ENCODE assay signal across 27 cellular contexts in genomic region chr15:76376029-76376428, GRCh38. TPM values are rescaled to one million over a fixed set of nuclear protein-coding genes. Genes with fewer than 3 reads are reported as not detected.
DNase-seq lines count a peak whose midpoint lies in the region; ATAC-seq and TF ChIP-seq lines count a peak whose summit lies in the region.
"Had no signal": no experiment of that assay in that cellular context is flagged by ENCODE, and none has a peak within 500 bp of the region (broad histone marks: within the 10 kb centered on the region; RNA-seq: fewer than 3 reads in every experiment).

No MANE protein-coding gene starts in this region.

- H3K36me3 ChIP-seq in GM23338 (ENCODE audit: insufficient read depth) (no peaks in the 10 kb centered on the region), mesendoderm (ENCODE audit: control insufficient read depth, insufficient read depth, low read length) (no peaks in the 10 kb centered on the region), MM.1S (replicated peaks; ENCODE audit: insufficient read depth, low read length) (no peaks in the 10 kb centered on the region)
- H3K36me3 ChIP-seq: right lobe of liver, SJCRH30 had no signal

- no peak overlapping the region for H3K4me3 ChIP-seq in GM23338
- H3K4me3 ChIP-seq in mesendoderm (ENCODE audit: low read length): no peak overlapping the region
- no peak overlapping the region for H3K4me3 ChIP-seq in MM.1S (ENCODE audit: low read length)
- H3K4me3 ChIP-seq: right lobe of liver, SJCRH30, spleen, tibial nerve had no signal

- H3K23ac ChIP-seq in mesendoderm (ENCODE audit: low read length): no peak overlapping the region

- no peak; the same call in 1 of the 2 replicates for TF ChIP-seq RAD21 in Ishikawa (IDR thresholded peaks at IDR 0.05; ENCODE audit: low read depth)

- no peak overlapping the region for H3K4me3 Mint-ChIP-seq in GM23338
- H3K4me3 Mint-ChIP-seq in CD4-positive, alpha-beta T cell: no peak overlapping the region
- H3K4me3 Mint-ChIP-seq: activated naive CD4-positive, alpha-beta T cell treated with anti-CD3 and anti-CD28 coated beads, Interleukin-2, amount 50 U/mL, for 24 hours; CD8-positive, alpha-beta T cell had no signal

- H2BK5ac ChIP-seq in mesendoderm (ENCODE audit: low read length): no peak overlapping the region

- H3K79me2 ChIP-seq in GM23338 (replicated peaks; ENCODE audit: insufficient read depth): no peaks in the 10 kb centered on the region
- H3K79me2 ChIP-seq in mesendoderm (ENCODE audit: control insufficient read depth, insufficient read depth, low read length): no peaks in the 10 kb centered on the region
- no peaks in the 10 kb centered on the region for H3K79me2 ChIP-seq in MM.1S (ENCODE audit: low read length)

- no peak overlapping the region for H2BK15ac ChIP-seq in mesendoderm (replicated peaks; ENCODE audit: low read depth)

- H3K9me3 Mint-ChIP-seq in GM23338: no peaks in the 10 kb centered on the region
- H3K9me3 Mint-ChIP-seq in CD4-positive, alpha-beta T cell: no peaks in the 10 kb centered on the region
- H3K9me3 Mint-ChIP-seq: activated naive CD4-positive, alpha-beta T cell treated with anti-CD3 and anti-CD28 coated beads, Interleukin-2, amount 50 U/mL, for 24 hours; CD8-positive, alpha-beta T cell had no signal

- H2BK120ac ChIP-seq in mesendoderm (ENCODE audit: low read depth, low read length): no peak overlapping the region

- no peak overlapping the region for H4K5ac ChIP-seq in mesendoderm (ENCODE audit: low read length)

- no peaks in the 10 kb centered on the region for H3K9me3 ChIP-seq in CD4-positive, alpha-beta T cell (ENCODE audit: control insufficient read depth, low read length)
- H3K9me3 ChIP-seq in MM.1S (replicated peaks; ENCODE audit: insufficient read depth, low read length): no peaks in the 10 kb centered on the region
- H3K9me3 ChIP-seq: neutrophil, right lobe of liver, SJCRH30, spleen, tibial nerve had no signal

- no peak overlapping the region for H3K4me2 ChIP-seq in GM23338
- no peak overlapping the region for H3K4me2 ChIP-seq in mesendoderm (ENCODE audit: low read length)
- H3K4me2 ChIP-seq in MM.1S (ENCODE audit: low read depth, low read length): no peak overlapping the region

- H3K27me3 Mint-ChIP-seq in GM23338 (ENCODE audit: insufficient read depth, low read depth, poor library complexity): no peaks in the 10 kb centered on the region
- no peaks in the 10 kb centered on the region for H3K27me3 Mint-ChIP-seq in CD4-positive, alpha-beta T cell
- H3K27me3 Mint-ChIP-seq: activated naive CD4-positive, alpha-beta T cell treated with anti-CD3 and anti-CD28 coated beads, Interleukin-2, amount 50 U/mL, for 24 hours had no signal

- peak; percentile 41 for DNase-seq in GM23338 (ENCODE audit: low spot score)
- peak; percentile 11 for DNase-seq in iPS DF 4.7 (ENCODE audit: extremely low read depth, low spot score)
- DNase-seq in mesendoderm: peak; percentile 98
- no peak for DNase-seq in CD4-positive, alpha-beta T cell
- no peak for DNase-seq in germinal center (ENCODE audit: low spot score)
- no peak for DNase-seq in MM.1S
- DNase-seq: activated CD4-positive, alpha-beta T cell treated with anti-CD3 and anti-CD28 coated beads for 4 hours; activated CD8-positive, alpha-beta memory T cell treated with anti-CD3 and anti-CD28 coated beads for 24 hours; amniotic stem cell; CD8-positive, alpha-beta T cell; DMS 273 treated with DMSO at 0.1 percent for 48 hours; EL; HCEC 1CT; kidney glomerular epithelial cell; NCI-H1694; NCI-H2171; NCI-H510A; right lobe of liver; SJCRH30; spleen; T-helper 9 cell had no signal

- H3K27ac ChIP-seq in GM23338 (ENCODE audit: low read depth) (no peak overlapping the region), mesendoderm (ENCODE audit: low read depth, low read length) (peak overlapping the region; percentile 11), MM.1S (ENCODE audit: low read length) (no peak overlapping the region)
- H3K27ac ChIP-seq in CD4-positive, alpha-beta T cell (ENCODE audit: low read depth, low read length): no peak overlapping the region
- H3K27ac ChIP-seq: neutrophil, right lobe of liver, SJCRH30, spleen, tibial nerve had no signal

- TF ChIP-seq CTCF in GM23338 (conservative IDR thresholded peaks at IDR 0.05; ENCODE audit: low read depth in 2 of 2) (no peak), MM.1S (IDR thresholded peaks at IDR 0.05; ENCODE audit: low read length) (no peak)
- no peak for TF ChIP-seq CTCF in CD4-positive, alpha-beta T cell (IDR thresholded peaks at IDR 0.05)

- H2AFZ ChIP-seq in GM23338: no peak overlapping the region
- no peak overlapping the region for H2AFZ ChIP-seq in MM.1S (ENCODE audit: low read length)

- TF ChIP-seq EP300 in Ishikawa (IDR thresholded peaks at IDR 0.05; ENCODE audit: borderline replicate concordance): peak; percentile 51; the same call in 1 of the 2 replicates

- intact Hi-C loops in CD4-positive, alpha-beta T cell (cut with DNase I, micrococcal nuclease): no loop called here

- CTCF ChIA-PET in CD4-positive, alpha-beta T cell (lab: Charles Lee): no interaction called here

- no peaks in the 10 kb centered on the region for H3K27me3 ChIP-seq in GM23338 (ENCODE audit: insufficient read depth)
- H3K27me3 ChIP-seq in mesendoderm (ENCODE audit: insufficient read depth, low read length, poor library complexity): no peaks in the 10 kb centered on the region
- no peaks in the 10 kb centered on the region for H3K27me3 ChIP-seq in CD4-positive, alpha-beta T cell (ENCODE audit: control insufficient read depth, insufficient read depth, low read length)
- H3K27me3 ChIP-seq in MM.1S (replicated peaks; ENCODE audit: insufficient read depth, low read length): no peaks in the 10 kb centered on the region
- H3K27me3 ChIP-seq: neutrophil, right lobe of liver, SJCRH30, spleen, tibial nerve had no signal

- POLR2A ChIA-PET in CD4-positive, alpha-beta T cell (lab: Charles Lee): no interaction called here

- no peak overlapping the region for H3K4ac ChIP-seq in mesendoderm (ENCODE audit: low read depth, low read length)

- H3K4me1 ChIP-seq in GM23338 (ENCODE audit: insufficient read depth): no peaks in the 10 kb centered on the region
- peaks cover 3% of the 10 kb centered on the region for H3K4me1 ChIP-seq in mesendoderm (ENCODE audit: control insufficient read depth, low read depth, low read length)
- H3K4me1 ChIP-seq in MM.1S (ENCODE audit: low read length): no peaks in the 10 kb centered on the region
- H3K4me1 ChIP-seq: SJCRH30, tibial nerve had no signal

- H3K4me1 Mint-ChIP-seq in GM23338: peaks cover 6% of the 10 kb centered on the region; the same call in 2 of the 3 replicates
- H3K4me1 Mint-ChIP-seq in CD4-positive, alpha-beta T cell (ENCODE audit: low read depth): no peaks in the 10 kb centered on the region
- H3K4me1 Mint-ChIP-seq: activated naive CD4-positive, alpha-beta T cell treated with anti-CD3 and anti-CD28 coated beads, Interleukin-2, amount 50 U/mL, for 24 hours had no signal

- H3F3A ChIP-seq in GM23338 (replicated peaks; ENCODE audit: low read depth) (no peaks in the 10 kb centered on the region), MM.1S (ENCODE audit: insufficient read depth, low read length) (no peaks in the 10 kb centered on the region)

- H3K9me2 ChIP-seq in GM23338 (ENCODE audit: insufficient read depth) (no peaks in the 10 kb centered on the region), MM.1S (replicated peaks; ENCODE audit: insufficient read depth, low read length) (no peaks in the 10 kb centered on the region)

- H3K9ac ChIP-seq in mesendoderm (ENCODE audit: low read length) (no peak overlapping the region), MM.1S (ENCODE audit: low read length) (no peak overlapping the region)

- no peak overlapping the region for H3K18ac ChIP-seq in mesendoderm (ENCODE audit: low read length)

- no peaks in the 10 kb centered on the region for H3K36me3 Mint-ChIP-seq in GM23338 (ENCODE audit: low read depth)
- H3K36me3 Mint-ChIP-seq in CD4-positive, alpha-beta T cell (ENCODE audit: low read depth): peaks cover 61% of the 10 kb centered on the region

- H3K27ac Mint-ChIP-seq in GM23338: no peak overlapping the region
- no peak overlapping the region for H3K27ac Mint-ChIP-seq in CD4-positive, alpha-beta T cell
- H3K27ac Mint-ChIP-seq: activated naive CD4-positive, alpha-beta T cell treated with anti-CD3 and anti-CD28 coated beads, Interleukin-2, amount 50 U/mL, for 24 hours; CD8-positive, alpha-beta T cell had no signal

- no CpG with 5 or more reads among the region's 3 CpGs for WGBS in mesendoderm (ENCODE audit: extremely low coverage, insufficient coverage, low lambda C conversion rate)

- no peak overlapping the region for H4K8ac ChIP-seq in mesendoderm (ENCODE audit: low read depth, low read length)

- no peaks in the 10 kb centered on the region for H3K79me1 ChIP-seq in mesendoderm (ENCODE audit: low read length)

- H3K56ac ChIP-seq in mesendoderm (ENCODE audit: low read length): no peak overlapping the region

- H2AK5ac ChIP-seq in mesendoderm (ENCODE audit: low read length): no peak overlapping the region

- ATAC-seq in GM23338 (peak; percentile 87), GM21786 (IDR thresholded peaks at IDR 0.05; ENCODE audit: unreplicated experiment) (no peak)
- no peak for ATAC-seq in CD4-positive, alpha-beta T cell (ENCODE audit: poor library complexity)
- ATAC-seq: CD8-positive, alpha-beta T cell had no signal

- H4K20me1 ChIP-seq in GM23338 (replicated peaks; ENCODE audit: insufficient read depth): no peaks in the 10 kb centered on the region
- no peaks in the 10 kb centered on the region for H4K20me1 ChIP-seq in MM.1S (ENCODE audit: insufficient read depth, low read length)

TF ChIP-seq in GM23338, 12 proteins besides CTCF, POLR2A, EP300 and RAD21 (continues in another document):
- TF ChIP-seq NANOG (IDR thresholded peaks at IDR 0.05; ENCODE audit: borderline replicate concordance) (no peak), POLR2AphosphoS5 (IDR thresholded peaks at IDR 0.05; ENCODE audit: low read depth) (no peak), STAT1 (IDR thresholded peaks at IDR 0.05; ENCODE audit: unreplicated experiment) (no peak), EZH2phosphoT487 (IDR thresholded peaks at IDR 0.05; ENCODE audit: unreplicated experiment) (no peak)

TF ChIP-seq in Ishikawa, 13 proteins besides CTCF, POLR2A, EP300 and RAD21 (continues in another document):
- TF ChIP-seq TAF1 (IDR thresholded peaks at IDR 0.05; ENCODE audit: low read depth): no peak

RNA-seq across cellular contexts. Expression of gene ISL2, which starts 39.5 kb away (rescaled TPM):
- total RNA-seq in GM23338 (2014; rRNA removed; shearing (Covaris generic)): 2.2 and 2.7 TPM in 2 replicates
- polyA plus RNA-seq in GM23338 (2016; fragmentation: Nextera tagmentation; extraction: Ambion mirVana): 0.65 and 1.0 TPM in 2 replicates
- 0.49 TPM for polyA plus RNA-seq in mesendoderm (2013, experiment 1 of 2)
- 0.41 TPM for polyA plus RNA-seq in mesendoderm (2013, experiment 2 of 2)
- not detected for total RNA-seq in CD4-positive, alpha-beta T cell
- total RNA-seq: CD8-positive, alpha-beta T cell; posterior vena cava; right lobe of liver; tibial nerve had no signal

Comparison
In these comparisons a context has a peak if more than half of its experiments do, and no peak if none do; other contexts are left out.
1. DNase-seq: peak in GM23338 (single experiment), iPS DF 4.7 (single experiment) and mesendoderm (single experiment); none in CD4-positive, alpha-beta T cell (0 of 10), germinal center (single experiment) and MM.1S (single experiment).